ENCODE assay signal across 8 cellular contexts in genomic region chr6:87029711-87030314, GRCh38.
DNase-seq lines count a peak whose midpoint lies in the region; ATAC-seq lines count a peak whose summit lies in the region.

No MANE protein-coding gene starts in this region.

- H3K36me3 ChIP-seq in adipocyte (ENCODE audit: control insufficient read depth, insufficient read depth, low read length, severe bottlenecking), result no peaks in the 10 kb centered on the region

- peaks cover 2 to 22% (median 5%) of the 10 kb centered on the region in 5 donors for H3K27me3 Mint-ChIP-seq in naive thymus-derived CD8-positive, alpha-beta T cell

- no peaks in the 10 kb centered on the region for H3K27me3 ChIP-seq in adipocyte (replicated peaks; ENCODE audit: control insufficient read depth, insufficient read depth, low read length)

- DNase-seq in NOMO-1 treated with DMSO at 0.1 percent for 48 hours (lab: John Stamatoyannopoulos, UW; ENCODE audit: unreplicated experiment), result peak; percentile 19
- DNase-seq in NOMO-1 treated with dmso at 0.1 percent for 144 hours (lab: John Stamatoyannopoulos, UW; ENCODE audit: unreplicated experiment), result no peak
- peak; percentile 69 for DNase-seq in NAMALWA (ENCODE audit: low spot score)
- peak; percentile 80 for DNase-seq in adipocyte (ENCODE audit: low read depth)
- peak; percentile 39 for DNase-seq in kidney glomerular epithelial cell (lab: John Stamatoyannopoulos, UW)
- DNase-seq in naive thymus-derived CD8-positive, alpha-beta T cell, result no peak
- no peak for DNase-seq in mesenteric fat pad (ENCODE audit: low spot score)
- DNase-seq in activated CD4-positive, alpha-beta T cell treated with anti-CD3 and anti-CD28 coated beads, Interleukin-2, amount 50 U/mL, for 48 hours, result no peak

- no peaks in the 10 kb centered on the region for H3K4me1 ChIP-seq in adipocyte (ENCODE audit: control insufficient read depth, insufficient read depth, low read length)

- peaks cover 0 to 5% (median 0%) of the 10 kb centered on the region in 9 donors for H3K9me3 Mint-ChIP-seq in naive thymus-derived CD8-positive, alpha-beta T cell

- H3K4me3 ChIP-seq in adipocyte (ENCODE audit: low read length), result no peak overlapping the region

- no peak overlapping the region for H3K27ac Mint-ChIP-seq in naive thymus-derived CD8-positive, alpha-beta T cell

- no peak for ATAC-seq in naive thymus-derived CD8-positive, alpha-beta T cell

- peaks cover 3% of the 10 kb centered on the region for H3K9me3 ChIP-seq in adipocyte (ENCODE audit: control insufficient read depth, low read length)

- H3K4me3 Mint-ChIP-seq in naive thymus-derived CD8-positive, alpha-beta T cell, result no peak overlapping the region

- H3K4me1 Mint-ChIP-seq in naive thymus-derived CD8-positive, alpha-beta T cell, result peaks cover 0 to 3% (median 0%) of the 10 kb centered on the region in 4 donors

- POLR2A ChIA-PET in naive thymus-derived CD8-positive, alpha-beta T cell (lab: Charles Lee), result no interaction called here

- no peaks in the 10 kb centered on the region for H3K36me3 Mint-ChIP-seq in naive thymus-derived CD8-positive, alpha-beta T cell

- H3K9ac ChIP-seq in adipocyte (ENCODE audit: low read length), result no peak overlapping the region

Comparison
In these comparisons a context has a peak if more than half of its experiments do, and no peak if none do; other contexts are left out.
1. DNase-seq: peak in NOMO-1 treated with DMSO at 0.1 percent for 48 hours (single experiment), NAMALWA (single experiment), adipocyte (single experiment) and kidney glomerular epithelial cell (single experiment); none in NOMO-1 treated with dmso at 0.1 percent for 144 hours (single experiment), naive thymus-derived CD8-positive, alpha-beta T cell (0 of 10), mesenteric fat pad (single experiment) and activated CD4-positive, alpha-beta T cell treated with anti-CD3 and anti-CD28 coated beads, Interleukin-2, amount 50 U/mL, for 48 hours (0 of 2).